8 cellular contexts compared by ENCODE assay signal in the genomic region with DNA sequence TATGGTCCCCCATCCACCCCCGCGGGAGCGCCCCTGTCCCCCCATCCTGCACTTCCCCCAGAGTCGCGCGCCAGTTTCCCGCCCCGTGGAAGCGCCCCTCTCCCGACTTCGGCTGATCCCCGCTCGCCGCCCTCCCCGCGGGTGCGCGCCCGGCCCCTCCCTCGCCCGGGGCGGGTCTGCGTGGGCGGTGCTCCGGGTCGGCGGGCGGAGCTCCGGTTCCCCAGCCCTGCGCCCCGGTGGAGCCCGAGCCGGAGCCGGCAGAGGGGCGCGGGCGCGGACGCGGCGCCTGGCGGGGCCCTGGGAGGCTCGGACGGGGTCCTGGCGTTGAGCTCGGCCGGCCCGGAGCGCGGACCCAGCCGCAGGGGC. TPM values are rescaled to one million over a fixed set of nuclear protein-coding genes. Genes with fewer than 3 reads are reported as not detected.
A peak's percentile ranks its signal among the peaks of the same experiment; 100 is the strongest.
DNase-seq lines count a peak whose midpoint lies in the region; ATAC-seq, FAIRE-seq and TF ChIP-seq lines count a peak whose summit lies in the region.

SNTG2 (plus strand) TSS at position 223 of the 366 bp plus-strand sequence. CDS start 148 bp downstream, outside the sequence.

- no peak within 1 kb of the TSS for H3K27ac Mint-ChIP-seq in stimulated activated memory B cell treated with anti-CD40 and anti-IgM and Interleukin-4, amounts not matched to agents 10 μg/mL and 1 μg/mL and 100 μg/mL, for 72 hours

- peak; percentile 80 to 89 for ATAC-seq in lower lobe of right lung
- ATAC-seq in stimulated activated memory B cell treated with anti-CD40 and anti-IgM and Interleukin-4, amounts not matched to agents 10 μg/mL and 1 μg/mL and 100 μg/mL, for 72 hours, result no peak

- H3K27me3 ChIP-seq in bronchial epithelial cell (ENCODE audit: control insufficient read depth, insufficient read depth, low read length) (peaks cover 4% of the 10 kb centered on the region), lower lobe of right lung (ENCODE audit: low read depth) (peaks cover 49% of the 10 kb centered on the region)

- H3K36me3 ChIP-seq in bronchial epithelial cell (ENCODE audit: control insufficient read depth, insufficient read depth, low read length) (no peaks in the 10 kb centered on the region), lower lobe of right lung (no peaks in the 10 kb centered on the region)

- H3K4me3 Mint-ChIP-seq in stimulated activated memory B cell treated with anti-CD40 and anti-IgM and Interleukin-4, amounts not matched to agents 10 μg/mL and 1 μg/mL and 100 μg/mL, for 72 hours, result peak within 1 kb of the TSS; percentile 35

- H3K9me3 Mint-ChIP-seq in stimulated activated memory B cell treated with anti-CD40 and anti-IgM and Interleukin-4, amounts not matched to agents 10 μg/mL and 1 μg/mL and 100 μg/mL, for 72 hours, result no peaks in the 10 kb centered on the region

- DNase-seq in NCI-H1092 treated with DMSO at 0.1 percent for 48 hours (lab: John Stamatoyannopoulos, UW) (peak; percentile 43), NCI-H1092 (lab: John Stamatoyannopoulos, UW) (no peak), T-helper 9 cell (peak; percentile 33), bronchial epithelial cell (ENCODE audit: low read depth) (no peak), lower lobe of right lung (no peak), midbrain (lab: John Stamatoyannopoulos, UW) (no peak), GOT3 (lab: John Stamatoyannopoulos, UW) (no peak)

- no peak within 1 kb of the TSS for H3K27ac ChIP-seq in lower lobe of right lung

- peaks cover 48% of the 10 kb centered on the region for H3K27me3 Mint-ChIP-seq in stimulated activated memory B cell treated with anti-CD40 and anti-IgM and Interleukin-4, amounts not matched to agents 10 μg/mL and 1 μg/mL and 100 μg/mL, for 72 hours

- FAIRE-seq in bronchial epithelial cell (lab: Jason Lieb, UNC), result no peak

- TF ChIP-seq CTCF in bronchial epithelial cell (IDR thresholded peaks at IDR 0.05; ENCODE audit: insufficient read depth, low read length, severe bottlenecking) (no peak), lower lobe of right lung (IDR thresholded peaks at IDR 0.05) (no peak)

- peak within 1 kb of the TSS; percentile 29 for H3K4me3 ChIP-seq in bronchial epithelial cell (ENCODE audit: low read depth, low read length)
- H3K4me3 ChIP-seq in lower lobe of right lung, result peak within 1 kb of the TSS; percentile 55

- no peaks in the 10 kb centered on the region for H3K36me3 Mint-ChIP-seq in stimulated activated memory B cell treated with anti-CD40 and anti-IgM and Interleukin-4, amounts not matched to agents 10 μg/mL and 1 μg/mL and 100 μg/mL, for 72 hours

- H3K4me1 Mint-ChIP-seq in stimulated activated memory B cell treated with anti-CD40 and anti-IgM and Interleukin-4, amounts not matched to agents 10 μg/mL and 1 μg/mL and 100 μg/mL, for 72 hours, result peaks cover 21% of the 10 kb centered on the region

- intact Hi-C loops in lower lobe of right lung (cut with DNase I), result no loop called here

- H3K9me3 ChIP-seq in lower lobe of right lung, result no peaks in the 10 kb centered on the region

- H3K4me1 ChIP-seq in lower lobe of right lung, result no peaks in the 10 kb centered on the region

RNA-seq across cellular contexts. Expression of gene SNTG2, which starts in this region (rescaled TPM):
- total RNA-seq in bronchial epithelial cell (not detected in 2 replicates), lower lobe of right lung (1.4 TPM)

Comparison
In these comparisons a context has a peak if more than half of its experiments do, and no peak if none do; other contexts are left out.
1. DNase-seq: peak in NCI-H1092 treated with DMSO at 0.1 percent for 48 hours (single experiment) and T-helper 9 cell (single experiment); none in NCI-H1092 (single experiment), bronchial epithelial cell (single experiment), lower lobe of right lung (single experiment), midbrain (single experiment) and GOT3 (single experiment).